Comparison of ENCODE assay signal across 14 cellular contexts in genomic region chr19:50477751-50478515, GRCh38. TPM values are rescaled to one million over a fixed set of nuclear protein-coding genes. Genes with fewer than 3 reads are reported as not detected.
DNase-seq lines count a peak whose midpoint lies in the region; ATAC-seq, FAIRE-seq and TF ChIP-seq lines count a peak whose summit lies in the region.
"Had no signal": no experiment of that assay in that cellular context is flagged by ENCODE, and none has a peak within 500 bp of the region (broad histone marks: within the 10 kb centered on the region; RNA-seq: fewer than 3 reads in every experiment).

No MANE protein-coding gene starts in this region.

- no peak overlapping the region for H3K27ac ChIP-seq in CD4-positive, CD25-positive, alpha-beta regulatory T cell (ENCODE audit: insufficient read depth, low read length, poor library complexity, severe bottlenecking)
- no peak overlapping the region for H3K27ac ChIP-seq in HUES48 (ENCODE audit: low read depth, low read length)
- H3K27ac ChIP-seq in GM12878 (ENCODE audit: control insufficient read depth, insufficient read depth) = no peak overlapping the region
- H3K27ac ChIP-seq in tibial nerve = no peak overlapping the region
- H3K27ac ChIP-seq: foreskin keratinocyte, Peyer's patch had no signal

- DNase-seq in CD4-positive, CD25-positive, alpha-beta regulatory T cell = no peak
- DNase-seq in GM12878 (ENCODE audit: low read depth, low spot score) = no peak
- DNase-seq in nephron progenitor cell = no peak
- no peak for DNase-seq in tibial nerve (ENCODE audit: low spot score in 2 of 2)
- DNase-seq in stimulated activated CD4-positive, alpha-beta T cell treated with anti-CD3 and anti-CD28 coated beads, Interleukin-2, amount 100 ng/mL, for 24 hours = no peak
- DNase-seq in pons (ENCODE audit: low spot score) = no peak
- no peak for DNase-seq in HuH-7 (ENCODE audit: low spot score)
- DNase-seq: foreskin keratinocyte, HCEC 1CT, NCI-H146 had no signal

- RAD21 ChIA-PET in GM12878 (lab: Charles Lee; ENCODE audit: unreplicated experiment) = no interaction called here

- CTCF ChIA-PET in GM12878 (lab: Yijun Ruan, JAX) = interaction anchor here (1.1 to 1.8 kb wide), 2 partner anchors 17 to 78 kb away, joined by 3 to 6 read pairs; no protein-coding TSS in a partner anchor

- TF ChIP-seq EP300 in GM12878 (IDR thresholded peaks at IDR 0.05; ENCODE audit: borderline replicate concordance in 1 of 2, control insufficient read depth in 1 of 2, low read depth in 2 of 2, low read length in 2 of 2) = no peak
- no peak for TF ChIP-seq EP300 in tibial nerve (IDR thresholded peaks at IDR 0.05)

- peak overlapping the region; percentile 56 for H3K4me2 ChIP-seq in GM12878 (ENCODE audit: control insufficient read depth, insufficient read depth)

- TF ChIP-seq CTCF in GM12878 (IDR thresholded peaks at IDR 0.05 in 2 of 3, conservative IDR thresholded peaks at IDR 0.05 in 1 of 3; ENCODE audit: control insufficient read depth in 2 of 3, extremely low read depth in 1 of 3, insufficient read depth in 1 of 3, low read depth in 3 of 3, low read length in 3 of 3) = no peak
- TF ChIP-seq CTCF in nephron progenitor cell (IDR thresholded peaks at IDR 0.05) = no peak
- TF ChIP-seq CTCF in tibial nerve (IDR thresholded peaks at IDR 0.05) = no peak

- in situ Hi-C loops in GM12878 (cut with MboI) = no loop called here

- no peak for ATAC-seq in CD4-positive, CD25-positive, alpha-beta regulatory T cell (ENCODE audit: low read depth in 2 of 2)
- ATAC-seq in GM12878 = no peak
- ATAC-seq: foreskin keratinocyte had no signal

- no TSS peak for BruUV-seq in GM12878 (replicated peaks; lab: Mats Ljungman, UMichigan)

- H3K4me3 ChIP-seq in CD4-positive, CD25-positive, alpha-beta regulatory T cell (ENCODE audit: low read depth, low read length) = peak overlapping the region; percentile 55
- H3K4me3 ChIP-seq in HUES48 (ENCODE audit: low read depth, low read length) = peak overlapping the region; percentile 90; the same call in 1 of the 2 replicates
- H3K4me3 ChIP-seq in GM12878 = peak overlapping the region; percentile 90
- H3K4me3 ChIP-seq in tibial nerve = no peak overlapping the region

- H3K9ac ChIP-seq in HUES48 (ENCODE audit: low read depth, low read length) = no peak overlapping the region
- no peak overlapping the region for H3K9ac ChIP-seq in GM12878 (ENCODE audit: control insufficient read depth, insufficient read depth, low read length)

- peaks cover 9% of the 10 kb centered on the region for H3K27me3 Mint-ChIP-seq in CD4-positive, CD25-positive, alpha-beta regulatory T cell
- peaks cover 15% of the 10 kb centered on the region for H3K27me3 Mint-ChIP-seq in nephron progenitor cell (ENCODE audit: low read depth, poor library complexity)

- FAIRE-seq in GM12878 (lab: Jason Lieb, UNC) = no peak

- no peaks in the 10 kb centered on the region for H3K9me3 Mint-ChIP-seq in CD4-positive, CD25-positive, alpha-beta regulatory T cell
- peaks cover 19% of the 10 kb centered on the region for H3K9me3 Mint-ChIP-seq in nephron progenitor cell

- peaks cover 15% of the 10 kb centered on the region for H3K36me3 Mint-ChIP-seq in CD4-positive, CD25-positive, alpha-beta regulatory T cell
- peaks cover 27% of the 10 kb centered on the region for H3K36me3 Mint-ChIP-seq in nephron progenitor cell (ENCODE audit: low read depth)

- H4K20me1 ChIP-seq in GM12878 (ENCODE audit: control insufficient read depth, insufficient read depth) = no peaks in the 10 kb centered on the region

- no peak for TF ChIP-seq POLR2A in GM12878 (IDR thresholded peaks at IDR 0.05; ENCODE audit: low read depth, low read length)
- TF ChIP-seq POLR2A in tibial nerve (IDR thresholded peaks at IDR 0.05) = no peak

- H3K79me2 ChIP-seq in GM12878 (ENCODE audit: control insufficient read depth, insufficient read depth, low read length) = peaks cover 22% of the 10 kb centered on the region

- no peaks in the 10 kb centered on the region for H3K27me3 ChIP-seq in CD4-positive, CD25-positive, alpha-beta regulatory T cell (ENCODE audit: control insufficient read depth, insufficient read depth, low read length)
- no peaks in the 10 kb centered on the region for H3K27me3 ChIP-seq in HUES48 (ENCODE audit: control insufficient read depth, insufficient read depth, low read length)
- H3K27me3 ChIP-seq in GM12878 (replicated peaks in 1 of 2; ENCODE audit: control insufficient read depth in 2 of 2, insufficient read depth in 2 of 2, low read length in 1 of 2) = no peaks in the 10 kb centered on the region
- H3K27me3 ChIP-seq in tibial nerve = no peaks in the 10 kb centered on the region
- H3K27me3 ChIP-seq: foreskin keratinocyte, Peyer's patch had no signal

- 98% methylated on average over 17 of the region's 17 CpGs for WGBS in GM12878 (ENCODE audit: insufficient coverage, insufficient replicate concordance, low lambda C conversion rate, missing lambda C conversion rate)
- WGBS in tibial nerve, 2 donors = 93% methylated on average over 17 of the region's 17 CpGs

- H3K4me1 Mint-ChIP-seq in CD4-positive, CD25-positive, alpha-beta regulatory T cell = peaks cover 0 to 25% (median 19%) of the 10 kb centered on the region in 4 donors
- H3K4me1 Mint-ChIP-seq in nephron progenitor cell = peaks cover 26% of the 10 kb centered on the region

- intact Hi-C loops in GM12878 (cut with micrococcal nuclease; ENCODE audit: unreplicated experiment) = no loop called here

- peak overlapping the region; percentile 71 to 97 (median 94) for H3K27ac Mint-ChIP-seq in CD4-positive, CD25-positive, alpha-beta regulatory T cell
- H3K27ac Mint-ChIP-seq in nephron progenitor cell = no peak overlapping the region

- H2AFZ ChIP-seq in GM12878 (ENCODE audit: control insufficient read depth, low read depth, low read length) = no peak overlapping the region

- H3K4me3 Mint-ChIP-seq in CD4-positive, CD25-positive, alpha-beta regulatory T cell = peak overlapping the region; percentile 98 to 99 (median 99)
- H3K4me3 Mint-ChIP-seq in nephron progenitor cell = peak overlapping the region; percentile 97

- no peak for TF ChIP-seq RAD21 in GM12878 (IDR thresholded peaks at IDR 0.05; ENCODE audit: insufficient read depth, low read depth, low read length)

- SMC1A ChIA-PET in GM12878 (lab: Charles Lee; ENCODE audit: uncharacterized antibody, unreplicated experiment) = no interaction called here

- H3K36me3 ChIP-seq in CD4-positive, CD25-positive, alpha-beta regulatory T cell (ENCODE audit: control insufficient read depth, insufficient read depth, low read length) = peaks cover 27% of the 10 kb centered on the region
- H3K36me3 ChIP-seq in HUES48 (ENCODE audit: control insufficient read depth, insufficient read depth, low read length) (peaks cover 37% of the 10 kb centered on the region), GM12878 (ENCODE audit: control insufficient read depth in 2 of 2, insufficient read depth in 2 of 2, low read length in 1 of 2) (peaks cover 9 to 21% of the 10 kb centered on the region in 2 experiments; a peak in 3 of 4 replicates), tibial nerve (peaks cover 0 to 48% (median 12%) of the 10 kb centered on the region in 3 donors)

- H3K4me1 ChIP-seq in CD4-positive, CD25-positive, alpha-beta regulatory T cell (ENCODE audit: control insufficient read depth, insufficient read depth, low read length, poor library complexity, severe bottlenecking) = peaks cover 26% of the 10 kb centered on the region
- H3K4me1 ChIP-seq in HUES48 (ENCODE audit: control insufficient read depth, insufficient read depth, low read length) = no peaks in the 10 kb centered on the region
- no peaks in the 10 kb centered on the region for H3K4me1 ChIP-seq in GM12878 (ENCODE audit: control insufficient read depth, insufficient read depth, low read length)
- peaks cover 0 to 24% (median 14%) of the 10 kb centered on the region in 4 donors for H3K4me1 ChIP-seq in tibial nerve
- H3K4me1 ChIP-seq: foreskin keratinocyte had no signal

- POLR2A ChIA-PET in GM12878 (lab: Charles Lee) = no interaction called here

- no peaks in the 10 kb centered on the region for H3K9me3 ChIP-seq in CD4-positive, CD25-positive, alpha-beta regulatory T cell (ENCODE audit: control insufficient read depth in 2 of 2, low read length in 2 of 2)
- H3K9me3 ChIP-seq in HUES48 (ENCODE audit: control insufficient read depth, insufficient read depth, low read length) = 0 out of 2 replicates have a peak, but pooled peaks cover 5% of the 10 kb centered on the region
- H3K9me3 ChIP-seq in GM12878 (replicated peaks; ENCODE audit: control insufficient read depth, insufficient read depth, low read length) = peaks cover 6% of the 10 kb centered on the region; the same call in 2 of the 3 replicates
- no peaks in the 10 kb centered on the region for H3K9me3 ChIP-seq in tibial nerve
- H3K9me3 ChIP-seq: Peyer's patch had no signal

RNA-seq across cellular contexts. Expression of gene GARIN5A, which starts 1.3 kb away (rescaled TPM):
- total RNA-seq in CD4-positive, CD25-positive, alpha-beta regulatory T cell = 0.64 TPM
- polyA plus RNA-seq in CD4-positive, CD25-positive, alpha-beta regulatory T cell = under 1 TPM in 2 of 4 donors, not detected in 2; 0.39 to 0.83 TPM
- total RNA-seq in GM12878 (2013; cell fraction: nucleolus; rRNA removed) = not detected in 2 replicates
- 0.22 TPM in 1 of 2 replicates, not detected in the other for total RNA-seq in GM12878 (2014; rRNA removed)
- not detected in 2 replicates for total RNA-seq in GM12878 (2014; rRNA removed; fragmentation: Illumina TruSeq; extraction: Trizol)
- 0.37 TPM in 1 of 2 replicates, not detected in the other for total RNA-seq in GM12878 (2021)
- not detected for polyA plus RNA-seq in GM12878 (2011; ENCODE audit: low read depth)
- 0.22 TPM in 1 of 2 replicates, not detected in the other for polyA plus RNA-seq in GM12878 (2011; rRNA removed)
- polyA plus RNA-seq in GM12878 (2011; cell fraction: cytosol; rRNA removed) = 0.23 and 0.36 TPM in 2 replicates
- 0.19 and 0.42 TPM in 2 replicates for polyA plus RNA-seq in GM12878 (2011; cell fraction: nucleus; rRNA removed)
- 0.27 and 0.57 TPM in 2 replicates for polyA plus RNA-seq in GM12878 (2012)
- not detected in 2 replicates for polyA plus RNA-seq in GM12878 (2014; fragmentation: Illumina TruSeq; extraction: Trizol)
- polyA plus RNA-seq in GM12878 (2014; fragmentation: Nextera tagmentation; extraction: Ambion mirVana) = under 1 TPM in 1 of 2 experiments, not detected in 1; 0.18 TPM
- polyA plus RNA-seq in GM12878 (2014; rRNA removed) = 0.53 TPM in 1 of 2 replicates, not detected in the other
- 1 to 10 TPM in 1 of 2 experiments, under 1 TPM in 1; 0.25 to 1.2 TPM for polyA plus RNA-seq in GM12878 (2016; fragmentation: Nextera tagmentation; extraction: Ambion mirVana)
- polyA minus RNA-seq in GM12878 (2011; rRNA and poly(A)+ RNA removed) = not detected in 2 replicates
- polyA minus RNA-seq in GM12878 (2011; cell fraction: cytosol; rRNA and poly(A)+ RNA removed) = not detected in 2 replicates
- 0.24 TPM in 1 of 2 replicates, not detected in the other for polyA minus RNA-seq in GM12878 (2011; cell fraction: nucleus; rRNA and poly(A)+ RNA removed)
- total RNA-seq in tibial nerve = not detected
- total RNA-seq: urinary bladder had no signal

RNA-seq across cellular contexts. Expression of gene EMC10, which starts 1.6 kb away (rescaled TPM):
- total RNA-seq in CD4-positive, CD25-positive, alpha-beta regulatory T cell = 83.7 TPM
- polyA plus RNA-seq in CD4-positive, CD25-positive, alpha-beta regulatory T cell = 10 to 100 TPM in 1 of 4 donors, 1 to 10 TPM in 3; 8.0 to 12.7 (median 9.3) TPM
- 42.5 and 52.8 TPM in 2 replicates for total RNA-seq in GM12878 (2013; cell fraction: nucleolus; rRNA removed)
- 62.4 and 66.3 TPM in 2 replicates for total RNA-seq in GM12878 (2014; rRNA removed)
- total RNA-seq in GM12878 (2014; rRNA removed; fragmentation: Illumina TruSeq; extraction: Trizol) = 24.2 and 26.3 TPM in 2 replicates
- total RNA-seq in GM12878 (2021) = 76.2 and 77.3 TPM in 2 replicates
- polyA plus RNA-seq in GM12878 (2011; ENCODE audit: low read depth) = 14.2 TPM
- 13.8 and 22.4 TPM in 2 replicates for polyA plus RNA-seq in GM12878 (2011; rRNA removed)
- polyA plus RNA-seq in GM12878 (2011; cell fraction: cytosol; rRNA removed) = 35.6 and 58.6 TPM in 2 replicates
- 37.5 and 53.5 TPM in 2 replicates for polyA plus RNA-seq in GM12878 (2011; cell fraction: nucleus; rRNA removed)
- polyA plus RNA-seq in GM12878 (2012) = 37.3 and 50.5 TPM in 2 replicates
- 3.5 and 18.2 TPM in 2 replicates for polyA plus RNA-seq in GM12878 (2014; fragmentation: Illumina TruSeq; extraction: Trizol)
- 1 to 10 TPM; 2.5 to 5.5 TPM for polyA plus RNA-seq in GM12878 (2014; fragmentation: Nextera tagmentation; extraction: Ambion mirVana)
- polyA plus RNA-seq in GM12878 (2014; rRNA removed) = 61.0 and 69.1 TPM in 2 replicates
- polyA plus RNA-seq in GM12878 (2016; fragmentation: Nextera tagmentation; extraction: Ambion mirVana) = 1 to 10 TPM; 6.8 to 8.9 TPM
- 7.5 and 15.2 TPM in 2 replicates for polyA minus RNA-seq in GM12878 (2011; rRNA and poly(A)+ RNA removed)
- polyA minus RNA-seq in GM12878 (2011; cell fraction: cytosol; rRNA and poly(A)+ RNA removed) = 14.3 and 14.5 TPM in 2 replicates
- polyA minus RNA-seq in GM12878 (2011; cell fraction: nucleus; rRNA and poly(A)+ RNA removed) = 6.5 and 20.3 TPM in 2 replicates
- total RNA-seq in tibial nerve = 10 to 100 TPM; 48.5 to 79.4 (median 59.7) TPM

RNA-seq across cellular contexts. Expression of gene JOSD2, which starts 33.1 kb away (rescaled TPM):
- 18.5 TPM for total RNA-seq in CD4-positive, CD25-positive, alpha-beta regulatory T cell
- polyA plus RNA-seq in CD4-positive, CD25-positive, alpha-beta regulatory T cell = 10 to 100 TPM; 16.6 to 37.7 (median 28.4) TPM
- 0.81 TPM in 1 of 2 replicates, not detected in the other for total RNA-seq in GM12878 (2013; cell fraction: nucleolus; rRNA removed)
- total RNA-seq in GM12878 (2014; rRNA removed) = 17.0 and 21.0 TPM in 2 replicates
- total RNA-seq in GM12878 (2014; rRNA removed; fragmentation: Illumina TruSeq; extraction: Trizol) = 3.1 and 3.9 TPM in 2 replicates
- total RNA-seq in GM12878 (2021) = 22.7 and 24.5 TPM in 2 replicates
- 7.5 TPM for polyA plus RNA-seq in GM12878 (2011; ENCODE audit: low read depth)
- 2.1 and 4.9 TPM in 2 replicates for polyA plus RNA-seq in GM12878 (2011; rRNA removed)
- 10.3 and 22.0 TPM in 2 replicates for polyA plus RNA-seq in GM12878 (2011; cell fraction: cytosol; rRNA removed)
- polyA plus RNA-seq in GM12878 (2011; cell fraction: nucleus; rRNA removed) = 9.3 and 12.4 TPM in 2 replicates
- polyA plus RNA-seq in GM12878 (2012) = 17.2 and 19.2 TPM in 2 replicates
- polyA plus RNA-seq in GM12878 (2014; fragmentation: Illumina TruSeq; extraction: Trizol) = 0.91 TPM in 1 of 2 replicates, not detected in the other
- 1 to 10 TPM; 1.0 to 1.6 TPM for polyA plus RNA-seq in GM12878 (2014; fragmentation: Nextera tagmentation; extraction: Ambion mirVana)
- polyA plus RNA-seq in GM12878 (2014; rRNA removed) = 23.8 and 26.3 TPM in 2 replicates
- polyA plus RNA-seq in GM12878 (2016; fragmentation: Nextera tagmentation; extraction: Ambion mirVana) = 10 to 100 TPM; 25.1 to 26.7 TPM
- polyA minus RNA-seq in GM12878 (2011; rRNA and poly(A)+ RNA removed) = 0.29 and 3.0 TPM in 2 replicates
- 2.0 and 4.8 TPM in 2 replicates for polyA minus RNA-seq in GM12878 (2011; cell fraction: cytosol; rRNA and poly(A)+ RNA removed)
- polyA minus RNA-seq in GM12878 (2011; cell fraction: nucleus; rRNA and poly(A)+ RNA removed) = 2.1 and 6.8 TPM in 2 replicates
- 10 to 100 TPM; 32.3 to 52.2 (median 38.8) TPM for total RNA-seq in tibial nerve

RNA-seq across cellular contexts. Expression of gene ASPDH, which starts 35.8 kb away (rescaled TPM):
- total RNA-seq in CD4-positive, CD25-positive, alpha-beta regulatory T cell = not detected
- not detected for polyA plus RNA-seq in CD4-positive, CD25-positive, alpha-beta regulatory T cell
- not detected in 2 replicates for total RNA-seq in GM12878 (2013; cell fraction: nucleolus; rRNA removed)
- total RNA-seq in GM12878 (2014; rRNA removed) (not detected in 2 replicates), GM12878 (2014; rRNA removed; fragmentation: Illumina TruSeq; extraction: Trizol) (not detected in 2 replicates), GM12878 (2021) (not detected in 2 replicates), tibial nerve (not detected)
- not detected for polyA plus RNA-seq in GM12878 (2011; ENCODE audit: low read depth)
- polyA plus RNA-seq in GM12878 (2011; rRNA removed) (not detected in 2 replicates), GM12878 (2014; fragmentation: Illumina TruSeq; extraction: Trizol) (not detected in 2 replicates), GM12878 (2014; fragmentation: Nextera tagmentation; extraction: Ambion mirVana) (not detected), GM12878 (2014; rRNA removed) (not detected in 2 replicates), GM12878 (2016; fragmentation: Nextera tagmentation; extraction: Ambion mirVana) (not detected)
- not detected in 2 replicates for polyA plus RNA-seq in GM12878 (2011; cell fraction: cytosol; rRNA removed)
- polyA plus RNA-seq in GM12878 (2011; cell fraction: nucleus; rRNA removed) = not detected in 2 replicates
- polyA plus RNA-seq in GM12878 (2012) = 0.41 and 0.87 TPM in 2 replicates
- polyA minus RNA-seq in GM12878 (2011; rRNA and poly(A)+ RNA removed) = not detected in 2 replicates
- polyA minus RNA-seq in GM12878 (2011; cell fraction: cytosol; rRNA and poly(A)+ RNA removed) = not detected in 2 replicates
- polyA minus RNA-seq in GM12878 (2011; cell fraction: nucleus; rRNA and poly(A)+ RNA removed) = not detected in 2 replicates
- total RNA-seq: foreskin keratinocyte, mononuclear cell, urinary bladder had no signal
- polyA plus RNA-seq: foreskin keratinocyte, urinary bladder had no signal

RNA-seq across cellular contexts. Expression of gene MYBPC2, which starts 45.2 kb away (rescaled TPM):
- total RNA-seq in CD4-positive, CD25-positive, alpha-beta regulatory T cell = 0.49 TPM
- under 1 TPM in 1 of 4 donors, not detected in 3; 0.23 TPM for polyA plus RNA-seq in CD4-positive, CD25-positive, alpha-beta regulatory T cell
- 0.42 and 0.54 TPM in 2 replicates for total RNA-seq in GM12878 (2013; cell fraction: nucleolus; rRNA removed)
- total RNA-seq in GM12878 (2014; rRNA removed) = 0.49 and 0.51 TPM in 2 replicates
- total RNA-seq in GM12878 (2014; rRNA removed; fragmentation: Illumina TruSeq; extraction: Trizol) = 0.37 and 0.67 TPM in 2 replicates
- total RNA-seq in GM12878 (2021) = 0.90 and 1.4 TPM in 2 replicates
- polyA plus RNA-seq in GM12878 (2011; ENCODE audit: low read depth) = 0.70 TPM
- polyA plus RNA-seq in GM12878 (2011; rRNA removed) = 0.06 and 0.15 TPM in 2 replicates
- polyA plus RNA-seq in GM12878 (2011; cell fraction: cytosol; rRNA removed) = 0.21 and 0.33 TPM in 2 replicates
- 0.56 and 0.58 TPM in 2 replicates for polyA plus RNA-seq in GM12878 (2011; cell fraction: nucleus; rRNA removed)
- 1.8 and 2.0 TPM in 2 replicates for polyA plus RNA-seq in GM12878 (2012)
- polyA plus RNA-seq in GM12878 (2014; fragmentation: Illumina TruSeq; extraction: Trizol) = 0.56 and 0.73 TPM in 2 replicates
- under 1 TPM; 0.09 to 0.10 TPM for polyA plus RNA-seq in GM12878 (2014; fragmentation: Nextera tagmentation; extraction: Ambion mirVana)
- 0.65 and 0.72 TPM in 2 replicates for polyA plus RNA-seq in GM12878 (2014; rRNA removed)
- 1 to 10 TPM; 1.9 to 2.6 TPM for polyA plus RNA-seq in GM12878 (2016; fragmentation: Nextera tagmentation; extraction: Ambion mirVana)
- 0.10 and 0.15 TPM in 2 replicates for polyA minus RNA-seq in GM12878 (2011; rRNA and poly(A)+ RNA removed)
- not detected in 2 replicates for polyA minus RNA-seq in GM12878 (2011; cell fraction: cytosol; rRNA and poly(A)+ RNA removed)
- polyA minus RNA-seq in GM12878 (2011; cell fraction: nucleus; rRNA and poly(A)+ RNA removed) = 0.12 TPM in 1 of 2 replicates, not detected in the other
- total RNA-seq in tibial nerve = under 1 TPM in 1 of 4 donors, not detected in 3; 0.21 TPM
- total RNA-seq: foreskin keratinocyte, Peyer's patch had no signal
- polyA plus RNA-seq: foreskin keratinocyte had no signal

Comparison
In these comparisons a context has a peak if more than half of its experiments do, and no peak if none do; other contexts are left out.
1. H3K4me3 ChIP-seq: peak in CD4-positive, CD25-positive, alpha-beta regulatory T cell (single experiment), HUES48 (single experiment) and GM12878 (single experiment); none in tibial nerve (0 of 4).